8 cellular contexts compared by ENCODE assay signal in the genomic region with DNA sequence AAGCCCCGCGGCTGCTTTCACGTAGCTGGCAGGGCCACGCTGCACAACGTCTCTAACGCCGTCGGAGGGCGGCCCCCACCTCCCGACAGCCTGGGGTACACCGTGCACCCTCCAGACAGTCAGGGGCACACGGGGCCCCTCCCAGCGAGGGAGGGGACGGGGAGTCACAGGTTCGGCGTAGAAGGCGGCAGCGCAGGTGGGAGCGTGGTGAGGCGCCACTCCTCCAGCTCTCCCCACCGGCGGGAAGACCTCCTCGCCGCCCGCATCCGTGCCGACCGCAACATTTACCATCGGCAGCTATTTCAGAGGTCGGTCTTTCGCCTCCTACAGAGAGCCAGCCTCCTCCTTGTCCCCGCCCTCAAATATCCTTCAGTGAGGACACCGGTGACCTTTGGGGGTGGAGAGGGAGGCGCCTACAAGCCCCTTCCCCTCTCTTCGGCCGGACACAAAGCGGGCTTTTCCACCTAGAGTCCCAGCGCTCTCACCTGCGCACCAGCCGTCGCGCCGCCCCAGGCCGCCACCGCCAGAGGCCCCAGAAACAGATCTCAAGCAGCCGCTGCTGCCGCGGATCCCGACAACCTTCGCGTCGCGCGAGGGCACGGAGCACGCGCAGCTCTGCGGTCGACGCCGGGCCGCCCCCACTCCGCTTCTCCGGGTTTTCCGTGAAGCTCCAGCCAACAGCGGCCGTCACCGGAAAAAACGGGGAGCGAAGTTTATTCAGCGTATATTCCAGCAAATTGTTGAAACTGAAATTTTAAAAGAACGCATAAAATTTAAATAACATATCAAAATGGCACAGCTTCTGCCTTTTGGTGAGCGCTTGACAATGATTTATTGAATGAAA. TPM values are rescaled to one million over a fixed set of nuclear protein-coding genes. Genes with fewer than 3 reads are reported as not detected.
DNase-seq lines count a peak whose midpoint lies in the region; ATAC-seq and TF ChIP-seq lines count a peak whose summit lies in the region.

MKKS (minus strand) TSS at position 600 of the 844 bp plus-strand sequence. CDS start 20,708 bp downstream, outside the sequence.

- H3K4me3 ChIP-seq in ACC112 (ENCODE audit: low read depth, low read length): peak within 1 kb of the TSS; percentile 86
- H3K4me3 ChIP-seq in WI38 (ENCODE audit: low read depth, low read length): peak within 1 kb of the TSS; percentile 91
- H3K4me3 ChIP-seq in mammary epithelial cell (replicated peaks in 1 of 3; ENCODE audit: insufficient read depth in 1 of 3, low read depth in 2 of 3, low read length in 3 of 3): peak within 1 kb of the TSS; percentile 76 to 92 (median 87)

- dilution Hi-C loops in mammary epithelial cell (cut with HindIII; ENCODE audit: low sequenced_read_pairs): no loop called here

- no peak for TF ChIP-seq CTCF in WI38 (IDR thresholded peaks at IDR 0.05; ENCODE audit: low read depth, low read length)
- TF ChIP-seq CTCF in mammary epithelial cell (conservative IDR thresholded peaks at IDR 0.05 in 1 of 2, IDR thresholded peaks at IDR 0.05 in 1 of 2; ENCODE audit: extremely low read depth in 1 of 2, insufficient read depth in 1 of 2, low read depth in 1 of 2, low read length in 2 of 2): peak in 1 of 2 donors; percentile 10

- peak within 1 kb of the TSS; percentile 92 for H3K9ac ChIP-seq in mammary epithelial cell (ENCODE audit: insufficient read depth, low read length)

- ATAC-seq in GM18868 (IDR thresholded peaks at IDR 0.05; ENCODE audit: unreplicated experiment) (peak; percentile 53), HG03097 (IDR thresholded peaks at IDR 0.05; ENCODE audit: low FRiP score, unreplicated experiment) (peak; percentile 41)

- peak; percentile 92 for DNase-seq in NCI-H2196 (lab: John Stamatoyannopoulos, UW; ENCODE audit: unreplicated experiment)
- DNase-seq in mammary epithelial cell: peak; percentile 91
- peak; percentile 97 for DNase-seq in iris pigment epithelial cell (ENCODE audit: low read depth)
- DNase-seq in stimulated activated CD4-positive, alpha-beta T cell treated with anti-CD3 and anti-CD28 coated beads, Interleukin-12 subunit alpha, Interleukin-12 subunit beta, amount 100 ng/mL, for 24 hours (ENCODE audit: low read depth in 2 of 2): peak; percentile 77 to 78

- H3K4me2 ChIP-seq in mammary epithelial cell (ENCODE audit: insufficient read depth, low read depth, low read length): peak within 1 kb of the TSS; percentile 83

- H3K79me2 ChIP-seq in ACC112 (ENCODE audit: control insufficient read depth, insufficient read depth, low read length, unreplicated experiment) (peaks cover 62% of the 10 kb centered on the region), mammary epithelial cell (ENCODE audit: insufficient read depth, low read length) (peaks cover 83% of the 10 kb centered on the region)

- BruUV-seq in mammary epithelial cell (replicated peaks; lab: Mats Ljungman, UMichigan): TSS peak; percentile 38

- H3K9me3 ChIP-seq in mammary epithelial cell (replicated peaks; ENCODE audit: insufficient read depth, low read length): no peaks in the 10 kb centered on the region

- in situ Hi-C loops in mammary epithelial cell (cut with MboI; ENCODE audit: low sequenced_read_pairs in 2 of 2): loop anchor here in 1 of 2 donors (25.0 kb wide), 1 partner anchor 347 kb away; no protein-coding TSS in a partner anchor

- CTCF ChIA-PET in mammary epithelial cell (lab: Charles Lee; ENCODE audit: low non-redundant PET): no interaction called here

- H3K27me3 ChIP-seq in ACC112 (ENCODE audit: insufficient read depth, low read length): no peaks in the 10 kb centered on the region
- no peaks in the 10 kb centered on the region for H3K27me3 ChIP-seq in mammary epithelial cell (ENCODE audit: insufficient read depth, low read length)

- H4K20me1 ChIP-seq in mammary epithelial cell (ENCODE audit: insufficient read depth, low read length): no peaks in the 10 kb centered on the region

- H3K4me1 ChIP-seq in ACC112 (ENCODE audit: control insufficient read depth, insufficient read depth, low read length, unreplicated experiment) (peaks cover 24% of the 10 kb centered on the region), mammary epithelial cell (ENCODE audit: insufficient read depth, low read length) (peaks cover 24% of the 10 kb centered on the region)

- H3K36me3 ChIP-seq in ACC112 (ENCODE audit: insufficient read depth, low read length) (no peaks in the 10 kb centered on the region), mammary epithelial cell (ENCODE audit: insufficient read depth, low read length) (peaks cover 2% of the 10 kb centered on the region)

- H2AFZ ChIP-seq in ACC112 (ENCODE audit: low read length, unreplicated experiment): peak within 1 kb of the TSS; percentile 90
- peak within 1 kb of the TSS; percentile 91 for H2AFZ ChIP-seq in mammary epithelial cell (ENCODE audit: low read depth, low read length)

- intact Hi-C loops in mammary epithelial cell (cut with micrococcal nuclease): loop anchor here (1.0 to 2.0 kb wide), 3 partner anchors 15 to 455 kb away; no protein-coding TSS in a partner anchor

- WGBS in mammary epithelial cell (ENCODE audit: low coverage, missing lambda C conversion rate): 5% methylated on average over 39 of the region's 73 CpGs

- H3K27ac ChIP-seq in ACC112 (ENCODE audit: low read depth, low read length) (peak within 1 kb of the TSS; percentile 87), mammary epithelial cell (ENCODE audit: insufficient read depth, low read depth, low read length) (peak within 1 kb of the TSS; percentile 89)

RNA-seq across cellular contexts. Expression of gene MKKS, which starts in this region (rescaled TPM):
- 10 to 100 TPM; 14.0 to 23.4 TPM for total RNA-seq in mammary epithelial cell
- polyA plus RNA-seq in mammary epithelial cell: 12.5 TPM
- polyA minus RNA-seq in mammary epithelial cell: 6.5 TPM

Comparison
In these comparisons a context has a peak if more than half of its experiments do, and no peak if none do; other contexts are left out.
1. Peak in every context shown above with its lines: DNase-seq, ATAC-seq, H3K4me3 ChIP-seq and H3K27ac ChIP-seq.